ENCODE assay signal across 8 cellular contexts in the genomic region with DNA sequence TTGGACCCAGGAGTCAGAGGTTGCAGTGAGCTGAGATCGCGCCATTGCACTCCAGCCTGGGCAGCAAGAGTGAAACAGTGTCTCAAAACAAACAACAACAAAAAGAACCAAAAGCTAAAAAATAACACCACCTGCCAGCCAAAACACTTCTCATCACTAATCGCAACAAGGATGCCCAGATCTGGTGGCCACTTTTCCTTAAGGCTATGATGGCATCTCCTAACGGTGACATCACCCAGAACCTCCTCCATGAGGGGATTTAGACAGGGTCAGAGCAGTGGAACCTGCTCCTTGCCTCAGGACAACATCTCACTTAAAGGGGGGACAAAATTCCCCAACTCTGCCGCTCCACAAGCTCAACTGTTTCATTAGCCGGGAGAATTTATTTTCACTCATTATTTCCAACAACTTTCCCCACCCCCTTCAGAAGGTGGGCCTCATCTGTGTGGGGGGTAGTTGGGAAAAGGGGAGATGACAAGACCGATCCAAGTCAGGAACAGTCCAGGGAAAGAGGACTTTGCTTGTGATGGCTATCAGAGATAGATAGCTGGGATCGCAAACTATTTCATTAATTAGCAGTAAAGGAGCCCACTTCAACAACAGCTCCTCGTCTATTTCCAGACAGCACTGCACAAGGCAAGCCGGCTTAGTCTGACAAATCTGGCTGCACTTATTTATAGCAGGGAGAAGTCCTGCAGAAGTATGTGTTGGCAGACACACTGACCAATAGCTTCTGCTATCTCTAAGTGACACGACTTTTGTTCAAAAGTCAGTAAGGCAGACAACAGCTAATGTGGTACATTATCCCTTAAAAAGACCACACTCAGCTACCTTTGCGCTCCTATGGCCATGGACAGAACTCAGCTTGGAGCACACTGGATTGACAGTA. TPM values are rescaled to one million over a fixed set of nuclear protein-coding genes. Genes with fewer than 3 reads are reported as not detected.
A peak's percentile ranks its signal among the peaks of the same experiment; 100 is the strongest.
DNase-seq lines count a peak whose midpoint lies in the region; ATAC-seq, FAIRE-seq and TF ChIP-seq lines count a peak whose summit lies in the region.

No MANE protein-coding gene starts in this region.

- 75% methylated on average over 12 of the region's 12 CpGs for WGBS in A549 (ENCODE audit: missing lambda C conversion rate)
- WGBS in stomach, 5 donors, result 39 to 46% (median 42%) methylated on average over 12 of the region's 12 CpGs

- H3K4me1 ChIP-seq in A549, result peaks cover 23% of the 10 kb centered on the region; the same call in 2 of the 3 replicates
- 0 out of 2 replicates have a peak, but pooled peaks cover 3% of the 10 kb centered on the region for H3K4me1 ChIP-seq in HEK293 (ENCODE audit: control insufficient read depth, insufficient read depth, low read length)
- peaks cover 29% of the 10 kb centered on the region for H3K4me1 ChIP-seq in adipocyte (ENCODE audit: control insufficient read depth, insufficient read depth, low read length)
- peaks cover 8% of the 10 kb centered on the region for H3K4me1 ChIP-seq in iPS-18a (ENCODE audit: control insufficient read depth, low read depth, low read length)
- peaks cover 21 to 71% (median 54%) of the 10 kb centered on the region in 4 donors for H3K4me1 ChIP-seq in stomach

- peak in 1 of 2 experiments; percentile 19; a peak in 2 of 6 replicates for ATAC-seq in A549
- ATAC-seq in GM21619 (IDR thresholded peaks at IDR 0.05; ENCODE audit: unreplicated experiment), result no peak
- no peak for ATAC-seq in GM19351 (IDR thresholded peaks at IDR 0.05; ENCODE audit: unreplicated experiment)
- no peak for ATAC-seq in GM18873 (IDR thresholded peaks at IDR 0.05; ENCODE audit: low FRiP score, unreplicated experiment)

- no peak for DNase-seq in A549 (ENCODE audit: low read depth in 1 of 2, low spot score in 1 of 2)
- peak; percentile 50 for DNase-seq in adipocyte (ENCODE audit: low read depth)
- DNase-seq in stomach, result no peak

- H3K27ac ChIP-seq in A549 (peak overlapping the region in 1 of 2 experiments; percentile 100; a peak in 1 of 6 replicates), HEK293 (ENCODE audit: extremely low read depth, low read depth, low read length) (no peak overlapping the region), iPS-18a (ENCODE audit: low read length) (no peak overlapping the region), stomach (peak overlapping the region; percentile 7 to 96 (median 85))

- no peak for TF ChIP-seq CTCF in A549 (IDR thresholded peaks at IDR 0.05)
- no peak for TF ChIP-seq CTCF in HEK293 (tag by site-specific recombination; IDR thresholded peaks at IDR 0.05)
- no peak for TF ChIP-seq CTCF in stomach (IDR thresholded peaks at IDR 0.05)

- H3K36me3 ChIP-seq in HEK293 (ENCODE audit: control insufficient read depth in 2 of 2, insufficient read depth in 1 of 2, low read length in 2 of 2) (peaks cover 14 to 67% of the 10 kb centered on the region in 2 experiments), adipocyte (ENCODE audit: control insufficient read depth, insufficient read depth, low read length, severe bottlenecking) (peaks cover 39% of the 10 kb centered on the region), iPS-18a (ENCODE audit: control insufficient read depth, low read depth, low read length) (peaks cover 50% of the 10 kb centered on the region), stomach (peaks cover 40 to 49% (median 45%) of the 10 kb centered on the region in 4 donors)

- TF ChIP-seq POLR2A in A549 (IDR thresholded peaks at IDR 0.05; ENCODE audit: low read length), result no peak
- no peak for TF ChIP-seq POLR2A in stomach (IDR thresholded peaks at IDR 0.05)

- FAIRE-seq in A549 (lab: Jason Lieb, UNC), result no peak

- TF ChIP-seq EP300 in A549 (IDR thresholded peaks at IDR 0.05) (no peak), stomach (IDR thresholded peaks at IDR 0.05) (no peak)

- no peak for TF ChIP-seq RAD21 in A549 (conservative IDR thresholded peaks at IDR 0.05 in 1 of 2, IDR thresholded peaks at IDR 0.05 in 1 of 2)

- POLR2A ChIA-PET in A549 (lab: Yijun Ruan, JAX), result no interaction called here
- POLR2A ChIA-PET in HEK293 (lab: Yijun Ruan, JAX), result interaction anchor here (0.6 to 1.5 kb wide), 7 partner anchors 12 to 468 kb away, joined by 3 to 7 read pairs (median 3); a partner anchor contains a TSS

- no peaks in the 10 kb centered on the region for H3K27me3 ChIP-seq in adipocyte (replicated peaks; ENCODE audit: control insufficient read depth, insufficient read depth, low read length)
- no peaks in the 10 kb centered on the region for H3K27me3 ChIP-seq in iPS-18a (ENCODE audit: control insufficient read depth, insufficient read depth, low read length)
- no peaks in the 10 kb centered on the region for H3K27me3 ChIP-seq in stomach

- H3K4me2 ChIP-seq in A549, result peak overlapping the region; percentile 96

- intact Hi-C loops in stomach (cut with DNase I; ENCODE audit: low total_unique reads), result no loop called here

- CTCF ChIA-PET in A549 (lab: Yijun Ruan, JAX), result interaction anchor here (0.6 to 3.0 kb wide), 3 partner anchors 32 to 496 kb away, joined by 3 to 13 read pairs (median 3); no protein-coding TSS in a partner anchor
- CTCF ChIA-PET in HEK293 (lab: Yijun Ruan, JAX), result interaction anchor here (0.6 to 2.7 kb wide), 8 partner anchors 13 to 273 kb away, joined by 3 to 10 read pairs (median 3); no protein-coding TSS in a partner anchor

- H3K9ac ChIP-seq in adipocyte (ENCODE audit: low read length), result peak overlapping the region; percentile 92
- no peak overlapping the region for H3K9ac ChIP-seq in iPS-18a (ENCODE audit: low read length)

- H3K4me3 ChIP-seq in A549 (peak overlapping the region; percentile 89), HEK293 (ENCODE audit: low read depth, low read length) (peak overlapping the region; percentile 76), adipocyte (ENCODE audit: low read length) (peak overlapping the region; percentile 98), iPS-18a (ENCODE audit: low read length) (peak overlapping the region; percentile 84), stomach (peak overlapping the region; percentile 61 to 98 (median 86))

- H3K9me3 ChIP-seq in A549, result no peaks in the 10 kb centered on the region
- no peaks in the 10 kb centered on the region for H3K9me3 ChIP-seq in HEK293 (ENCODE audit: control insufficient read depth, insufficient read depth, low read depth, low read length)
- H3K9me3 ChIP-seq in adipocyte (ENCODE audit: control insufficient read depth, low read length), result no peaks in the 10 kb centered on the region
- no peaks in the 10 kb centered on the region for H3K9me3 ChIP-seq in iPS-18a (ENCODE audit: control insufficient read depth, low read depth, low read length)
- no peaks in the 10 kb centered on the region for H3K9me3 ChIP-seq in stomach

TF ChIP-seq in A549, 52 proteins besides CTCF, POLR2A, EP300 and RAD21 (continues in another document):
- TF ChIP-seq ZC3H11A (IDR thresholded peaks at IDR 0.05) (no peak), MYC (IDR thresholded peaks at IDR 0.05; ENCODE audit: borderline replicate concordance, low read length) (no peak), EHF (CRISPR knock-in tag; IDR thresholded peaks at IDR 0.05) (no peak), RARB (CRISPR knock-in tag; IDR thresholded peaks at IDR 0.05) (no peak), NFE2L2 (conservative IDR thresholded peaks at IDR 0.05; ENCODE audit: low read length) (no peak), JUNB (IDR thresholded peaks at IDR 0.05) (no peak), EHMT2 (IDR thresholded peaks at IDR 0.05; ENCODE audit: low read depth) (no peak), KDM1A (IDR thresholded peaks at IDR 0.05; ENCODE audit: low read depth) (no peak), RCOR1 (IDR thresholded peaks at IDR 0.05; ENCODE audit: low read depth, low read length) (no peak)
- TF ChIP-seq, protein P1, sequence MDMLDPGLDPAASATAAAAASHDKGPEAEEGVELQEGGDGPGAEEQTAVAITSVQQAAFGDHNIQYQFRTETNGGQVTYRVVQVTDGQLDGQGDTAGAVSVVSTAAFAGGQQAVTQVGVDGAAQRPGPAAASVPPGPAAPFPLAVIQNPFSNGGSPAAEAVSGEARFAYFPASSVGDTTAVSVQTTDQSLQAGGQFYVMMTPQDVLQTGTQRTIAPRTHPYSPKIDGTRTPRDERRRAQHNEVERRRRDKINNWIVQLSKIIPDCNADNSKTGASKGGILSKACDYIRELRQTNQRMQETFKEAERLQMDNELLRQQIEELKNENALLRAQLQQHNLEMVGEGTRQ (IDR thresholded peaks at IDR 0.05), result no peak
- TF ChIP-seq, protein P2, sequence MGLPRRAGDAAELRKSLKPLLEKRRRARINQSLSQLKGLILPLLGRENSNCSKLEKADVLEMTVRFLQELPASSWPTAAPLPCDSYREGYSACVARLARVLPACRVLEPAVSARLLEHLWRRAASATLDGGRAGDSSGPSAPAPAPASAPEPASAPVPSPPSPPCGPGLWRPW (IDR thresholded peaks at IDR 0.05), result no peak

TF ChIP-seq in HEK293, 187 proteins besides CTCF, POLR2A, EP300 and RAD21 (continues in another document):
- no peak for TF ChIP-seq ZFP37 (tag by site-specific recombination; IDR thresholded peaks at IDR 0.05)
- no peak for TF ChIP-seq GLI4 (tag by site-specific recombination; IDR thresholded peaks at IDR 0.05)

RNA-seq across cellular contexts. Expression of a gene that starts 2.6 kb away (rescaled TPM):
- 55.1 and 75.3 TPM in 2 replicates for polyA plus RNA-seq in A549 (2011; rRNA removed)
- 69.6 and 78.9 TPM in 2 replicates for polyA plus RNA-seq in A549 (2012; cell fraction: cytosol; rRNA removed)
- 217 and 220 TPM in 2 replicates for polyA plus RNA-seq in A549 (2012; cell fraction: nucleus; rRNA removed)
- polyA plus RNA-seq in A549 (2017; fragmentation: RNase III; extraction: RNeasy Plus Mini Kit Qiagen cat#74134 plus additional on column Dnase treatment), result 131 to 138 TPM (median 131 TPM) in 3 replicates
- 116 and 132 TPM in 2 replicates for polyA minus RNA-seq in A549 (2011; rRNA and poly(A)+ RNA removed)
- 100 to 1,000 TPM; 134 to 236 (median 174) TPM for total RNA-seq in stomach
- 100 to 1,000 TPM; 173 to 231 (median 222) TPM for polyA plus RNA-seq in stomach

Comparison
In these comparisons a context has a peak if more than half of its experiments do, and no peak if none do; other contexts are left out.
1. H3K27ac ChIP-seq: peak in stomach (5 of 5); none in HEK293 (single experiment) and iPS-18a (single experiment).
2. Peak in every context shown above with its lines, with median percentiles within 50 percentile points of each other: H3K4me3 ChIP-seq.